Comparison of ENCODE assay signal across 11 cellular contexts in the genomic region with DNA sequence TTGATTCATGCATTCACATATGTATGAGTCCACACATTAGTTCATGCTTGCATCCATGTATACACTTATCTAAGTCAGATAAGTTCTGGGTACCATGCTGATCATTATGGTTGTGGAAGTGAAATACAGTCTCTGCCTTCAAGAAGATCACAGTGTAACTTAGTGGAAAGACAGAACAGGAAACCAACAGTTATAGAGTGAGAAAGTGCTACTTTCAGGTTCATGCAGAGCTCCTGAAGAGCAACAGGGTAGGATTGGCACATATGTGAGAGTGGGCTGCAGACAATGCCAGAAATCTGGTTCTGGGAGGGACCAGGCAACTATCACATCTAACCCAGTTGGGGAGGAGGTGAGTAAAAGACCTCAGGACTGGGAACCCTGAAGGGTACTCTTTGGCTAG.
DNase-seq lines count a peak whose midpoint lies in the region; ATAC-seq lines count a peak whose summit lies in the region.
"Had no signal": no experiment of that assay in that cellular context is flagged by ENCODE, and none has a peak within 500 bp of the region (broad histone marks: within the 10 kb centered on the region; RNA-seq: fewer than 3 reads in every experiment).

No MANE protein-coding gene starts in this region.

- no peaks in the 10 kb centered on the region for H3K27me3 Mint-ChIP-seq in activated naive CD4-positive, alpha-beta T cell treated with anti-CD3 and anti-CD28 coated beads, Interleukin-2, amount 10 ng/mL, durations not matched to agents 7 days and 5 days
- H3K27me3 Mint-ChIP-seq: IgD-negative memory B cell had no signal

- peak overlapping the region; percentile 4 for H3K27ac Mint-ChIP-seq in activated naive CD4-positive, alpha-beta T cell treated with anti-CD3 and anti-CD28 coated beads, Interleukin-2, amount 10 ng/mL, durations not matched to agents 7 days and 5 days
- H3K27ac Mint-ChIP-seq: IgD-negative memory B cell had no signal

- peaks cover 11% of the 10 kb centered on the region for H3K36me3 Mint-ChIP-seq in activated naive CD4-positive, alpha-beta T cell treated with anti-CD3 and anti-CD28 coated beads, Interleukin-2, amount 10 ng/mL, durations not matched to agents 7 days and 5 days

- no peak for DNase-seq in activated naive CD4-positive, alpha-beta T cell treated with anti-CD3 and anti-CD28 coated beads, Interleukin-2, amount 10 ng/mL, durations not matched to agents 7 days and 5 days
- no peak for DNase-seq in activated naive CD4-positive, alpha-beta T cell (lab: John Stamatoyannopoulos, UW)
- DNase-seq in superior temporal gyrus (ENCODE audit: extremely low spot score) = no peak
- DNase-seq in GM03348 (ENCODE audit: low spot score) = no peak
- no peak for DNase-seq in cerebellar cortex (ENCODE audit: low spot score)
- DNase-seq in cortex of kidney (lab: John Stamatoyannopoulos, UW) = no peak
- DNase-seq: NCI-H510A, SW 1271 had no signal

- no peak overlapping the region for H3K4me3 Mint-ChIP-seq in activated naive CD4-positive, alpha-beta T cell treated with anti-CD3 and anti-CD28 coated beads, Interleukin-2, amount 10 ng/mL, durations not matched to agents 7 days and 5 days
- H3K4me3 Mint-ChIP-seq: IgD-negative memory B cell had no signal

- H3K9me3 Mint-ChIP-seq in activated naive CD4-positive, alpha-beta T cell treated with anti-CD3 and anti-CD28 coated beads, Interleukin-2, amount 10 ng/mL, durations not matched to agents 7 days and 5 days = peaks cover 12% of the 10 kb centered on the region
- H3K9me3 Mint-ChIP-seq: IgD-negative memory B cell had no signal

- H3K4me1 Mint-ChIP-seq in activated naive CD4-positive, alpha-beta T cell treated with anti-CD3 and anti-CD28 coated beads, Interleukin-2, amount 10 ng/mL, durations not matched to agents 7 days and 5 days = peaks cover 27% of the 10 kb centered on the region

- CTCF ChIA-PET in activated naive CD4-positive, alpha-beta T cell treated with anti-CD3 and anti-CD28 coated beads, Interleukin-2, amount 10 ng/mL, durations not matched to agents 7 days and 5 days (lab: Charles Lee) = no interaction called here

- ATAC-seq in HG02610 (IDR thresholded peaks at IDR 0.05; ENCODE audit: unreplicated experiment) (peak; percentile 92), HG03457 (IDR thresholded peaks at IDR 0.05; ENCODE audit: unreplicated experiment) (peak; percentile 97)
